8 cellular contexts compared by ENCODE assay signal in the genomic region with DNA sequence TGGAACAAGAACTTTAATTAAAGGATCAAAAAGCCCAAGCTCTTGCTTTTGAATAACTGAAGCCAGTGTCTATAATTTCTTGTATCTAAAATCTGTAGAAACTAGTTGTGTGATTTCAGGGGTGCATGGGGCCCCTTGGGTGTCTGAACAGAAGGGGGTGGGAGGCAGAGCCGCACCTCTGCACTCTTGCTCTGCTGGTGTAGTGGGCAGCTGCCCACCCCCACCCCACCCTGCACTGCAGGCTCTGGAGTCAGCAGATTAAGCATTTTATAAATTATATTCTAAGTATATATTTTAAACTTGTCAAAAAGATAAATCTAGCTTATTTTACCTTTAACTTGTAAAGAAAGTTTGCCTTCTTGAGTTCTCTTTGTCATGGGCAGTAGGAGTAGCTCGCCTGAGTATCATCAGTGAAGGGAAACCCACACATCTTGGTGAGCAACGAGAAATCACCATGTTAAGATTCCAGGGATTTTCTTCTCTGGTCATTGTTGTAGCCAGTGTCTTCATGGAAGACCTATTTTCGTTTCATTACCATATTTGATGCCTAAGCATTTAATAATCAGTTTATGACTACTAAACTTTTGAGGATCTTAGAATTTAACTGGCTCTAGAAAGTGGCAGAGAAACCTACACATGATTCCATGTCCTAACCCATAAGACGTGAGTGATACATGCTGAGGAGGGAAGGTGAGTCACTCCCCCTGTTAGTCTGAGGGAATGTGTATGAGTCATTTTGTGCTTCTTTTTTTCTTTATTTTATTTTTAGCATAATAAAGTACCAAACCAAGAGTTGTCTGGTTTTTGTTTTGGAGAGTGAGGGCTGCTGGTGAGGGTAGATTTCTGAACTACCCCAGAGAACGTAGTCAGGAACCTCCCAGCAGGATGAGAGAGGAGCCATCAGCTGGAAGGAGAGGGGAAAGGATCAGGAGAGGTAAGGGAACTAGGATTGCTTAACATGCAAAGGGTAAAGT. TPM values are rescaled to one million over a fixed set of nuclear protein-coding genes. Genes with fewer than 3 reads are reported as not detected.
DNase-seq lines count a peak whose midpoint lies in the region; ATAC-seq and TF ChIP-seq lines count a peak whose summit lies in the region.

No MANE protein-coding gene starts in this region.

- DNase-seq in activated T-cell treated with anti-CD3 and anti-CD28 coated beads for 24 hours (ENCODE audit: low read depth) (peak; percentile 30), activated T-cell treated with anti-CD3 and anti-CD28 coated beads for 4 hours (no peak), RPMI7951 (ENCODE audit: low read depth) (peak; percentile 86), esophagus muscularis mucosa (ENCODE audit: extremely low spot score) (no peak), stromal cell of bone marrow (ENCODE audit: low read depth) (peak; percentile 83), germinal center (ENCODE audit: low spot score) (no peak), NCI-H82 (lab: John Stamatoyannopoulos, UW) (no peak)

- no peaks in the 10 kb centered on the region for H3K36me3 ChIP-seq in esophagus muscularis mucosa

- 41% methylated on average over 6 of the region's 6 CpGs for WGBS in esophagus muscularis mucosa

- no peak for TF ChIP-seq POLR2A in esophagus muscularis mucosa (IDR thresholded peaks at IDR 0.05; ENCODE audit: low read depth)

- peak; percentile 82 for ATAC-seq in HG02884 (IDR thresholded peaks at IDR 0.05; ENCODE audit: unreplicated experiment)

- no peak overlapping the region for H3K4me3 ChIP-seq in esophagus muscularis mucosa

- TF ChIP-seq EP300 in esophagus muscularis mucosa (IDR thresholded peaks at IDR 0.05): no peak

- no peaks in the 10 kb centered on the region for H3K9me3 ChIP-seq in esophagus muscularis mucosa

- no peak for TF ChIP-seq CTCF in esophagus muscularis mucosa (IDR thresholded peaks at IDR 0.05)

- no peaks in the 10 kb centered on the region for H3K27me3 ChIP-seq in esophagus muscularis mucosa

- intact Hi-C loops in esophagus muscularis mucosa (cut with DNase I): no loop called here

- H3K27ac ChIP-seq in esophagus muscularis mucosa (replicated peaks in 1 of 4): peak overlapping the region; percentile 2 to 56 (median 35)

- peaks cover 0 to 23% (median 11%) of the 10 kb centered on the region in 4 donors for H3K4me1 ChIP-seq in esophagus muscularis mucosa

RNA-seq across cellular contexts. Expression of gene UBE2L5, which starts 7.7 kb away (rescaled TPM):
- not detected in 2 replicates for total RNA-seq in RPMI7951 (2014; rRNA removed; shearing (Covaris generic))
- under 1 TPM in 1 of 4 donors, not detected in 3; 0.39 TPM for total RNA-seq in esophagus muscularis mucosa

RNA-seq across cellular contexts. Expression of gene HMGB1, which starts 35.7 kb away (rescaled TPM):
- 608 and 737 TPM in 2 replicates for total RNA-seq in RPMI7951 (2014; rRNA removed; shearing (Covaris generic))
- total RNA-seq in esophagus muscularis mucosa: 100 to 1,000 TPM; 169 to 229 (median 218) TPM

Comparison
In these comparisons a context has a peak if more than half of its experiments do, and no peak if none do; other contexts are left out.
1. DNase-seq: peak in activated T-cell treated with anti-CD3 and anti-CD28 coated beads for 24 hours (single experiment), RPMI7951 (single experiment) and stromal cell of bone marrow (single experiment); none in activated T-cell treated with anti-CD3 and anti-CD28 coated beads for 4 hours (single experiment), esophagus muscularis mucosa (single experiment), germinal center (single experiment) and NCI-H82 (single experiment).